ENCODE assay signal across 17 cellular contexts in genomic region chr17:32792207-32792606, GRCh38.
"Had no signal": no experiment of that assay in that cellular context is flagged by ENCODE, and none has a peak within 500 bp of the region (broad histone marks: within the 10 kb centered on the region; RNA-seq: fewer than 3 reads in every experiment).

No MANE protein-coding gene starts in this region.

- H3K27me3 ChIP-seq: esophagus squamous epithelium, gastroesophageal sphincter, left lung, right atrium auricular region, tibial artery, upper lobe of right lung had no signal

- DNase-seq: dermis blood vessel endothelial cell; esophagus squamous epithelium; foreskin fibroblast; glutamatergic neuron; islet precursor cell; left lung; lower lobe of right lung; natural killer cell; posterior cingulate gyrus; stimulated activated CD4-positive, alpha-beta T cell treated with anti-CD3 and anti-CD28 coated beads, Interleukin-4, amount 100 ng/mL, for 1 hour; stimulated activated CD8-positive, alpha-beta memory T cell treated with anti-CD3 and anti-CD28 coated beads, Interleukin-4, amount 100 ng/mL, for 48 hours; tibial artery; upper lobe of right lung had no signal

- FAIRE-seq: colon had no signal

- H3K36me3 ChIP-seq: esophagus squamous epithelium, gastroesophageal sphincter, left lung, lower lobe of right lung, right atrium auricular region, tibial artery, upper lobe of right lung had no signal

- H3K4me1 ChIP-seq: left lung, right atrium auricular region, upper lobe of right lung had no signal

- H3K4me3 ChIP-seq: esophagus squamous epithelium, gastroesophageal sphincter, left lung, lower lobe of right lung, right atrium auricular region, tibial artery, upper lobe of right lung had no signal

- H3K9me3 ChIP-seq: esophagus squamous epithelium, gastroesophageal sphincter, left lung, lower lobe of right lung, right atrium auricular region, tibial artery, upper lobe of right lung had no signal

- ATAC-seq: gastroesophageal sphincter; lower lobe of right lung; natural killer cell; stimulated activated effector memory CD8-positive, alpha-beta T cell treated with anti-CD3 and anti-CD28 coated beads, Interleukin-12 subunit alpha, Interleukin-12 subunit beta, amount 100 ng/mL, for 72 hours; upper lobe of right lung had no signal

- H3K27ac ChIP-seq: esophagus squamous epithelium, gastroesophageal sphincter, left lung, lower lobe of right lung, right atrium auricular region, tibial artery, upper lobe of right lung had no signal
